In the genomic region with DNA sequence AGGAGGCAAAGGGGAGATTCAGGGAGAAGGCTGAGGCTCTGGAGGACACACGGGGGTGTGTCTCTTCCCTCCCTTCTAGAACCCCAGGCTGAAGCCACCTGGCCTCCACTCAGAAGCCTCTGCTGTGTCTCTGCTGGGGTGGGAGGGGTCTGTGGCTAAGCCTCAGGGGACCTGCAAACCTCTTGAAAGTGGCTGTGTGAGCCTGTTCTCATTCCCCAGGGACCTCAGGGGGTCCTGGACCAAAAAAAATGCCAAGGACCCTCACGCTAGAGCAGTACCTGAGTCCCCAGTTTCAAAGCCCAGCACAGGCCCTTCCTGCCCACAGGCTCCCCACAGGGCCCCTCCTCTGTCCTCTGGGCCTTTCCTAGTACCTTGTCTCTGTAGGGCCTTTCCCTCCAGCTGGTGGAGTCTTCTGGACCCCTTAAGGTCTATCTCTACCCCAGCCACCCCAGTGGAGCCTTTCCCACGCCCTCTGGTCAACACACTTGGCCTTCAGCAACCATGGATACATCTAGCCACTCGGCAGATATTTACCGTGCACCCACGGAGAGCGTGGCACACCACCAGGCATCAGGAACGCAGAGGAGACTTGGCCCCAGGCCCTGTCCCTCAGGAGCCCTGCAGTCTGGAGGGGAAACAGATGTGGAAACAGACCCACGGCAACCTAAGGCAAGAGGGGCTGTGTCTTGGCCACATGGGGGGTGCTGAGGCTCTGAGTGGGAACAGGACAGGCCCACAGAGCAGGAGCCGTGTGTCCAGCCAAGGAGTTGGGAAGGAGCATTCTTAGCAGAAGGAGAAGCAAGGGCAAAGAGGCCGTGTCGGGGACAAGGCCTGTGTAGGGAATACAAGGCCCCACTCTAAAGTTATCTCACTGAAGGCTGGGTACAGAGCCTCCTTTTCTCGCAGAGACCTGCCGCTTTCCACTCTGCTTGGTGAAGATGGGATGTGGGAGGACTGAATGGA, we compare ENCODE assay signal across 15 cellular contexts. TPM values are rescaled to one million over a fixed set of nuclear protein-coding genes. Genes with fewer than 3 reads are reported as not detected.
DNase-seq lines count a peak whose midpoint lies in the region; ATAC-seq and TF ChIP-seq lines count a peak whose summit lies in the region.
"Had no signal": no experiment of that assay in that cellular context is flagged by ENCODE, and none has a peak within 500 bp of the region (broad histone marks: within the 10 kb centered on the region; RNA-seq: fewer than 3 reads in every experiment).

No MANE protein-coding gene starts in this region.

- H3K9me3 Mint-ChIP-seq in natural killer cell treated with Interleukin-12 subunit alpha and Interleukin-12 subunit beta and Interleukin-15 and Interleukin-18, amount 100 ng/mL, for 72 hours: no peaks in the 10 kb centered on the region
- H3K9me3 Mint-ChIP-seq: activated CD4-positive, alpha-beta T cell treated with anti-CD3 and anti-CD28 coated beads, Interleukin-2, amount 10 ng/mL, durations not matched to agents 24 days and 14 days had no signal

- 36% methylated on average over 8 of the region's 14 CpGs for WGBS in right lobe of liver (ENCODE audit: insufficient coverage, low coverage, low lambda C conversion rate, missing lambda C conversion rate)

- no peak for TF ChIP-seq POLR2A in right lobe of liver (IDR thresholded peaks at IDR 0.05)

- no peaks in the 10 kb centered on the region for H3K9me3 ChIP-seq in right lobe of liver
- H3K9me3 ChIP-seq: pancreas, transverse colon had no signal

- POLR2A ChIA-PET in RWPE1 (lab: Yijun Ruan, JAX; ENCODE audit: low non-redundant PET): no interaction called here

- peak; percentile 42 for ATAC-seq in GM21423 (IDR thresholded peaks at IDR 0.05; ENCODE audit: unreplicated experiment)
- peak; percentile 4 to 19 (median 6) for ATAC-seq in right lobe of liver
- ATAC-seq in HG02885 (IDR thresholded peaks at IDR 0.05; ENCODE audit: poor library complexity, unreplicated experiment): no peak
- no peak for ATAC-seq in natural killer cell treated with Interleukin-12 subunit alpha and Interleukin-12 subunit beta and Interleukin-15 and Interleukin-18, amount 100 ng/mL, for 72 hours
- ATAC-seq: PC-3 had no signal

- no peak for TF ChIP-seq CTCF in RWPE1 (conservative IDR thresholded peaks at IDR 0.05; ENCODE audit: low read depth)
- TF ChIP-seq CTCF in right lobe of liver (IDR thresholded peaks at IDR 0.05): no peak

- H3K36me3 Mint-ChIP-seq in natural killer cell treated with Interleukin-12 subunit alpha and Interleukin-12 subunit beta and Interleukin-15 and Interleukin-18, amount 100 ng/mL, for 72 hours: no peaks in the 10 kb centered on the region

- H3K27me3 Mint-ChIP-seq in natural killer cell treated with Interleukin-12 subunit alpha and Interleukin-12 subunit beta and Interleukin-15 and Interleukin-18, amount 100 ng/mL, for 72 hours: no peaks in the 10 kb centered on the region
- H3K27me3 Mint-ChIP-seq: activated CD4-positive, alpha-beta T cell treated with anti-CD3 and anti-CD28 coated beads, Interleukin-2, amount 10 ng/mL, durations not matched to agents 24 days and 14 days had no signal

- intact Hi-C loops in right lobe of liver (cut with DNase I): loop anchor here in 1 of 2 donors (10.0 kb wide), 1 partner anchor 62 kb away; no protein-coding TSS in a partner anchor

- H3K4me1 ChIP-seq in right lobe of liver: peaks cover 0 to 39% (median 18%) of the 10 kb centered on the region in 4 donors

- peak; percentile 4 for DNase-seq in AG20443 (ENCODE audit: low spot score)
- no peak for DNase-seq in RWPE1 (ENCODE audit: low spot score)
- DNase-seq in right lobe of liver: peak in 1 of 3 donors; percentile 51
- no peak for DNase-seq in SHP77 treated with DMSO at 0.1 percent for 48 hours (lab: John Stamatoyannopoulos, UW)
- no peak for DNase-seq in natural killer cell treated with Interleukin-12 subunit alpha and Interleukin-12 subunit beta and Interleukin-15 and Interleukin-18, amount 100 ng/mL, for 72 hours (ENCODE audit: low spot score)
- DNase-seq in NCI-H524 treated with DMSO at 0.1 percent for 48 hours (lab: John Stamatoyannopoulos, UW): no peak
- DNase-seq: activated CD4-positive, alpha-beta T cell treated with anti-CD3 and anti-CD28 coated beads, Interleukin-2, amount 10 ng/mL, durations not matched to agents 24 days and 14 days; dermis blood vessel endothelial cell; DMS79; PC-3; stimulated activated CD4-positive, alpha-beta T cell treated with anti-CD3 and anti-CD28 coated beads, Interleukin-15, amount 100 ng/mL, for 24 hours; transverse colon had no signal

- H3K27ac ChIP-seq in RWPE1 (peak overlapping the region; percentile 90; the same call in 1 of the 2 replicates), right lobe of liver (peak overlapping the region; percentile 71 to 89 (median 72))
- H3K27ac ChIP-seq: pancreas, transverse colon had no signal

- CTCF ChIA-PET in RWPE1 (lab: Yijun Ruan, JAX): no interaction called here

- no peaks in the 10 kb centered on the region for H3K36me3 ChIP-seq in right lobe of liver
- H3K36me3 ChIP-seq: pancreas, transverse colon had no signal

- H3K4me1 Mint-ChIP-seq in natural killer cell treated with Interleukin-12 subunit alpha and Interleukin-12 subunit beta and Interleukin-15 and Interleukin-18, amount 100 ng/mL, for 72 hours (ENCODE audit: low read depth in 2 of 2): peaks cover 10 to 21% of the 10 kb centered on the region in 2 donors

- H3K4me3 Mint-ChIP-seq in natural killer cell treated with Interleukin-12 subunit alpha and Interleukin-12 subunit beta and Interleukin-15 and Interleukin-18, amount 100 ng/mL, for 72 hours: no peak overlapping the region
- H3K4me3 Mint-ChIP-seq: activated CD4-positive, alpha-beta T cell treated with anti-CD3 and anti-CD28 coated beads, Interleukin-2, amount 10 ng/mL, durations not matched to agents 24 days and 14 days had no signal

- no peaks in the 10 kb centered on the region for H3K27me3 ChIP-seq in right lobe of liver
- H3K27me3 ChIP-seq: pancreas, transverse colon had no signal

- no peak overlapping the region for H3K27ac Mint-ChIP-seq in natural killer cell treated with Interleukin-12 subunit alpha and Interleukin-12 subunit beta and Interleukin-15 and Interleukin-18, amount 100 ng/mL, for 72 hours

- no peak overlapping the region for H3K4me3 ChIP-seq in right lobe of liver
- H3K4me3 ChIP-seq: pancreas, transverse colon had no signal

RNA-seq across cellular contexts. Expression of a gene that starts 18.5 kb away (rescaled TPM):
- total RNA-seq in right lobe of liver: 10 to 100 TPM in 5 of 6 experiments, 1 to 10 TPM in 1; 8.1 to 32.9 (median 19.8) TPM
- total RNA-seq in natural killer cell treated with Interleukin-12 subunit alpha and Interleukin-12 subunit beta and Interleukin-15 and Interleukin-18, amount 100 ng/mL, for 72 hours: 10 to 100 TPM; 24.5 to 40.1 TPM

RNA-seq across cellular contexts. Expression of a gene that starts 38.6 kb away (rescaled TPM):
- 10 to 100 TPM in 3 of 6 experiments, 1 to 10 TPM in 3; 2.6 to 30.6 (median 11.0) TPM for total RNA-seq in right lobe of liver
- 10 to 100 TPM; 19.7 to 43.0 TPM for total RNA-seq in natural killer cell treated with Interleukin-12 subunit alpha and Interleukin-12 subunit beta and Interleukin-15 and Interleukin-18, amount 100 ng/mL, for 72 hours

RNA-seq across cellular contexts. Expression of a gene that starts 52.7 kb away (rescaled TPM):
- total RNA-seq in right lobe of liver: 1 to 10 TPM in 3 of 6 experiments, under 1 TPM in 3; 0.79 to 5.0 (median 1.4) TPM
- under 1 TPM; 0.40 to 0.84 TPM for total RNA-seq in natural killer cell treated with Interleukin-12 subunit alpha and Interleukin-12 subunit beta and Interleukin-15 and Interleukin-18, amount 100 ng/mL, for 72 hours
- total RNA-seq: dermis blood vessel endothelial cell had no signal

Comparison
In these comparisons a context has a peak if more than half of its experiments do, and no peak if none do; other contexts are left out.
1. ATAC-seq: peak in GM21423 (single experiment) and right lobe of liver (4 of 4); none in HG02885 (single experiment) and natural killer cell treated with Interleukin-12 subunit alpha and Interleukin-12 subunit beta and Interleukin-15 and Interleukin-18, amount 100 ng/mL, for 72 hours (0 of 2).